In the genomic region with DNA sequence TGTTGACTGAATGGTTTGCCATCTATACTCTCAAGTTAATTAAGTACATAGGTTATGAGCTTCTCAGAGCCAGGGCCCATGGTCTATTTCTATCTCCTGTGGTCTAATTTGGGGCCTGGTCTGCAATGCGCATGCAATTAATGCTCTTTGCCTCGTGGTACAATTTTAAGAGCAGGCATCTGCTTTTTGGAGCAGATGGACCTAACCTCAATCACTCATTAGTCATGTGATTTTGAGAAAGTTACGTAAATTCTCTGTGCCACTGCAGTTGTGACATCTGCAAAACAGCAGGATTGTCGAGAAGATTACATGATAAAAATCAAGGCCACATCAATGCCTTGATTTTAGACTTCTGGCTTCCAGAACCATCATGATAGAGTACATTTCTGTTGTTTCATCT, we compare ENCODE assay signal across 31 cellular contexts.
"Had no signal": no experiment of that assay in that cellular context is flagged by ENCODE, and none has a peak within 500 bp of the region (broad histone marks: within the 10 kb centered on the region; RNA-seq: fewer than 3 reads in every experiment).

No MANE protein-coding gene starts in this region.

- H3K9me3 ChIP-seq: breast epithelium, heart right ventricle, left lung, lower lobe of right lung, neutrophil, prostate gland, stomach, thyroid gland, upper lobe of left lung had no signal

- H3K27ac ChIP-seq: breast epithelium, foreskin keratinocyte, heart right ventricle, left lung, lower lobe of right lung, neutrophil, prostate gland, stomach, thyroid gland, upper lobe of left lung had no signal

- H3K4me3 Mint-ChIP-seq: activated CD4-positive, alpha-beta memory T cell treated with anti-CD3 and anti-CD28 coated beads for 36 hours; activated CD4-positive, alpha-beta T cell treated with anti-CD3 and anti-CD28 coated beads, Interleukin-2, amount 10 ng/mL, durations not matched to agents 24 days and 14 days; endodermal cell; natural killer cell treated with Interleukin-12 subunit alpha and Interleukin-12 subunit beta and Interleukin-15 and Interleukin-18, amount 100 ng/mL, for 72 hours; stimulated activated naive B cell treated with anti-CD40 and anti-IgM and Interleukin-4, amounts not matched to agents 10 μg/mL and 1 μg/mL and 100 μg/mL, for 72 hours had no signal

- H3K27me3 Mint-ChIP-seq: activated CD4-positive, alpha-beta memory T cell treated with anti-CD3 and anti-CD28 coated beads for 36 hours; activated CD4-positive, alpha-beta T cell treated with anti-CD3 and anti-CD28 coated beads, Interleukin-2, amount 10 ng/mL, durations not matched to agents 24 days and 14 days; natural killer cell treated with Interleukin-12 subunit alpha and Interleukin-12 subunit beta and Interleukin-15 and Interleukin-18, amount 100 ng/mL, for 72 hours; stimulated activated naive B cell treated with anti-CD40 and anti-IgM and Interleukin-4, amounts not matched to agents 10 μg/mL and 1 μg/mL and 100 μg/mL, for 72 hours had no signal

- H3K36me3 Mint-ChIP-seq: activated CD4-positive, alpha-beta memory T cell treated with anti-CD3 and anti-CD28 coated beads for 36 hours; natural killer cell treated with Interleukin-12 subunit alpha and Interleukin-12 subunit beta and Interleukin-15 and Interleukin-18, amount 100 ng/mL, for 72 hours; stimulated activated naive B cell treated with anti-CD40 and anti-IgM and Interleukin-4, amounts not matched to agents 10 μg/mL and 1 μg/mL and 100 μg/mL, for 72 hours had no signal

- H3K27ac Mint-ChIP-seq: activated CD4-positive, alpha-beta memory T cell treated with anti-CD3 and anti-CD28 coated beads for 36 hours; activated CD4-positive, alpha-beta T cell treated with anti-CD3 and anti-CD28 coated beads, Interleukin-2, amount 10 ng/mL, durations not matched to agents 24 days and 14 days; endodermal cell; natural killer cell treated with Interleukin-12 subunit alpha and Interleukin-12 subunit beta and Interleukin-15 and Interleukin-18, amount 100 ng/mL, for 72 hours; stimulated activated naive B cell treated with anti-CD40 and anti-IgM and Interleukin-4, amounts not matched to agents 10 μg/mL and 1 μg/mL and 100 μg/mL, for 72 hours had no signal

- H3K4me3 ChIP-seq: breast epithelium, heart right ventricle, left lung, lower lobe of right lung, prostate gland, stomach, thyroid gland, upper lobe of left lung had no signal

- H3K9me3 Mint-ChIP-seq: activated CD4-positive, alpha-beta T cell treated with anti-CD3 and anti-CD28 coated beads, Interleukin-2, amount 10 ng/mL, durations not matched to agents 24 days and 14 days; endodermal cell had no signal

- H3K4me1 ChIP-seq: breast epithelium, foreskin keratinocyte, heart right ventricle, left lung, lower lobe of right lung, prostate gland, stomach, thyroid gland, upper lobe of left lung had no signal

- H3K4me1 Mint-ChIP-seq: activated CD4-positive, alpha-beta T cell treated with anti-CD3 and anti-CD28 coated beads, Interleukin-2, amount 10 ng/mL, durations not matched to agents 24 days and 14 days; stimulated activated naive B cell treated with anti-CD40 and anti-IgM and Interleukin-4, amounts not matched to agents 10 μg/mL and 1 μg/mL and 100 μg/mL, for 72 hours had no signal

- H3K36me3 ChIP-seq: breast epithelium, heart right ventricle, left lung, lower lobe of right lung, neutrophil, prostate gland, stomach, thyroid gland, upper lobe of left lung had no signal

- DNase-seq: activated CD4-positive, alpha-beta memory T cell treated with anti-CD3 and anti-CD28 coated beads for 36 hours; activated CD4-positive, alpha-beta T cell treated with anti-CD3 and anti-CD28 coated beads, Interleukin-2, amount 10 ng/mL, durations not matched to agents 24 days and 14 days; activated CD4-positive, CD25-positive, alpha-beta regulatory T cell treated with anti-CD3 and anti-CD28 coated beads, Interleukin-2, amount 50 U/mL, for 72 hours; activated CD8-positive, alpha-beta memory T cell treated with anti-CD3 and anti-CD28 coated beads, Interleukin-2, amount 50 U/mL, for 4 hours; activated gamma-delta T cell; activated naive CD4-positive, alpha-beta T cell treated with anti-CD3 and anti-CD28 coated beads, Interleukin-2, amount 50 U/mL, for 16 hours; activated T-cell treated with anti-CD3 and anti-CD28 coated beads, Interleukin-2, amount 50 U/mL, for 1 hour; amygdala; central memory CD4-positive, alpha-beta T cell; endodermal cell; foreskin keratinocyte; heart right ventricle; kidney glomerular epithelial cell; left lung; lower lobe of right lung; mesendoderm; retina; small intestine; stimulated activated CD4-positive, alpha-beta T cell treated with anti-CD3 and anti-CD28 coated beads, Interleukin-15, amount 100 ng/mL, for 24 hours; stimulated activated CD4-positive, alpha-beta T cell treated with anti-CD3 and anti-CD28 coated beads, Interleukin-2, amount 100 ng/mL, for 24 hours; stimulated activated naive B cell treated with anti-CD40 and anti-IgM and Interleukin-4, amounts not matched to agents 10 μg/mL and 1 μg/mL and 100 μg/mL, for 72 hours; stomach; T-helper 2 cell; thyroid gland; upper lobe of left lung had no signal

- H3K27me3 ChIP-seq: breast epithelium, foreskin keratinocyte, heart right ventricle, left lung, neutrophil, stomach, thyroid gland, upper lobe of left lung had no signal

- ATAC-seq: esophagus mucosa; heart right ventricle; left lung; lower lobe of right lung; natural killer cell treated with Interleukin-12 subunit alpha and Interleukin-12 subunit beta and Interleukin-15 and Interleukin-18, amount 100 ng/mL, for 72 hours; sciatic nerve; stimulated activated naive B cell treated with anti-CD40 and anti-IgM and Interleukin-4, amounts not matched to agents 10 μg/mL and 1 μg/mL and 100 μg/mL, for 72 hours had no signal
